In the genomic region with DNA sequence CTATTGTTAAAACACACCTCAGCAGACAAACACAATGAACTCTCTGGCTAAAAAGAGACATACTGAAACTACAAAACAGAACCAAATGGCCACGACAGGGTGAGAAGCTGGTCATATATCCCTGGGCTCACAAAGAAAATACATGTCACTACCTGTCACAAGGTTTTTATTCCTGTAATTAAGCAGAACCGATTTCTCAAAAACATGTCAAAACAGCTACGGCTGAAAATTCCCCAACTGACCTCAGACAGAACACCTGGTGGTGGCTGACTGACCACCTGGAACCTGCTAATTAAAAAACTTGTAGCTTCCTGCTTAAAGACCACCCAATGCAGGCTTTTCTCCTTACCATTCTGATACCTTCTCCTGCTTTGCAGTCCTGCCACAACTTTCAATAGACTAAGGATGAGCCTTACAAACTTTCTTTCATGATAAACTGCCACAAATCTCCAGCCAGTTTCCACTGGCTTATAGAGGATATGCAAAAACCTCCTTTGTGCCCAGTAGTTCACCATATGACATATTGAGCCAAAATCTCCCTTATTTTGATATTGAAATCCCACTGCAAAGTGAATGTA, we compare ENCODE assay signal across 15 cellular contexts.
DNase-seq lines count a peak whose midpoint lies in the region; ATAC-seq and TF ChIP-seq lines count a peak whose summit lies in the region.
"Had no signal": no experiment of that assay in that cellular context is flagged by ENCODE, and none has a peak within 500 bp of the region (broad histone marks: within the 10 kb centered on the region; RNA-seq: fewer than 3 reads in every experiment).

No MANE protein-coding gene starts in this region.

- no peaks in the 10 kb centered on the region for H3K36me3 Mint-ChIP-seq in stimulated activated memory B cell treated with anti-CD40 and anti-IgM and Interleukin-4, amounts not matched to agents 10 μg/mL and 1 μg/mL and 100 μg/mL, for 72 hours

- H3K4me1 Mint-ChIP-seq in stimulated activated naive CD8-positive, alpha-beta T cell treated with anti-CD3 and anti-CD28 coated beads, Interleukin-15, amount 100 ng/mL, for 72 hours: no peaks in the 10 kb centered on the region
- H3K4me1 Mint-ChIP-seq in stimulated activated memory B cell treated with anti-CD40 and anti-IgM and Interleukin-4, amounts not matched to agents 10 μg/mL and 1 μg/mL and 100 μg/mL, for 72 hours: no peaks in the 10 kb centered on the region

- H2AFZ ChIP-seq in OCI-LY3 (ENCODE audit: low read depth, low read length): peak overlapping the region; percentile 39

- no peaks in the 10 kb centered on the region for H3K27me3 ChIP-seq in OCI-LY3 (ENCODE audit: low read depth, low read length)
- H3K27me3 ChIP-seq: BLaER1, esophagus squamous epithelium, thyroid gland had no signal

- DNase-seq in stimulated activated naive CD8-positive, alpha-beta T cell treated with anti-CD3 and anti-CD28 coated beads, Interleukin-15, amount 100 ng/mL, for 72 hours: no peak
- DNase-seq in NCI-H146 treated with DMSO at 0.1 percent for 48 hours (lab: John Stamatoyannopoulos, UW; ENCODE audit: unreplicated experiment) (no peak), GM03348 (ENCODE audit: low spot score) (no peak)
- DNase-seq: esophagus squamous epithelium; KG1; NCI-H510A treated with DMSO at 0.1 percent for 48 hours; stimulated activated CD4-positive, alpha-beta T cell treated with anti-CD3 and anti-CD28 coated beads, Interleukin-2, amount 100 ng/mL, for 48 hours; thyroid gland had no signal

- no peaks in the 10 kb centered on the region for H3K79me2 ChIP-seq in OCI-LY3 (ENCODE audit: low read length)

- H3K4me1 ChIP-seq in OCI-LY3 (ENCODE audit: low read length): peaks cover 25% of the 10 kb centered on the region
- H3K4me1 ChIP-seq: BLaER1, esophagus squamous epithelium, thyroid gland had no signal

- no peak overlapping the region for H3K4me3 Mint-ChIP-seq in stimulated activated naive CD8-positive, alpha-beta T cell treated with anti-CD3 and anti-CD28 coated beads, Interleukin-15, amount 100 ng/mL, for 72 hours
- H3K4me3 Mint-ChIP-seq in stimulated activated memory B cell treated with anti-CD40 and anti-IgM and Interleukin-4, amounts not matched to agents 10 μg/mL and 1 μg/mL and 100 μg/mL, for 72 hours: no peak overlapping the region
- H3K4me3 Mint-ChIP-seq: T-helper 1 cell treated with Interleukin-12 subunit alpha and Interleukin-12 subunit beta and Interleukin-4 antibody, amounts not matched to agents 30 μg/mL and 1 μg/mL, for 36 hours had no signal

- peak overlapping the region; percentile 39 for H3K4me2 ChIP-seq in OCI-LY3 (ENCODE audit: low read length)
- H3K4me2 ChIP-seq: BLaER1 had no signal

- peak overlapping the region; percentile 12 for H3K4me3 ChIP-seq in OCI-LY3 (ENCODE audit: low read length)
- H3K4me3 ChIP-seq: BLaER1, esophagus squamous epithelium, thyroid gland had no signal

- H3K9ac ChIP-seq in OCI-LY3 (ENCODE audit: low read length): no peak overlapping the region
- H3K9ac ChIP-seq: BLaER1 had no signal

- no peak overlapping the region for H3K27ac Mint-ChIP-seq in stimulated activated naive CD8-positive, alpha-beta T cell treated with anti-CD3 and anti-CD28 coated beads, Interleukin-15, amount 100 ng/mL, for 72 hours
- H3K27ac Mint-ChIP-seq in stimulated activated memory B cell treated with anti-CD40 and anti-IgM and Interleukin-4, amounts not matched to agents 10 μg/mL and 1 μg/mL and 100 μg/mL, for 72 hours: no peak overlapping the region
- H3K27ac Mint-ChIP-seq: T-helper 1 cell treated with Interleukin-12 subunit alpha and Interleukin-12 subunit beta and Interleukin-4 antibody, amounts not matched to agents 30 μg/mL and 1 μg/mL, for 36 hours had no signal

- H3K27ac ChIP-seq in OCI-LY3 (ENCODE audit: low read length): peak overlapping the region; percentile 34
- H3K27ac ChIP-seq: BLaER1, esophagus squamous epithelium, thyroid gland had no signal

- ATAC-seq in GM18511 (IDR thresholded peaks at IDR 0.05; ENCODE audit: unreplicated experiment) (peak; percentile 95), GM21423 (IDR thresholded peaks at IDR 0.05; ENCODE audit: unreplicated experiment) (peak; percentile 93), HG03045 (IDR thresholded peaks at IDR 0.05; ENCODE audit: unreplicated experiment) (peak; percentile 95)
- ATAC-seq in stimulated activated naive CD8-positive, alpha-beta T cell treated with anti-CD3 and anti-CD28 coated beads, Interleukin-15, amount 100 ng/mL, for 72 hours: no peak
- no peak for ATAC-seq in stimulated activated memory B cell treated with anti-CD40 and anti-IgM and Interleukin-4, amounts not matched to agents 10 μg/mL and 1 μg/mL and 100 μg/mL, for 72 hours

- H3K9me3 ChIP-seq in OCI-LY3 (ENCODE audit: insufficient read depth, low read length): no peaks in the 10 kb centered on the region
- H3K9me3 ChIP-seq: BLaER1, esophagus squamous epithelium, thyroid gland had no signal

- no peaks in the 10 kb centered on the region for H3K36me3 ChIP-seq in OCI-LY3 (replicated peaks; ENCODE audit: low read depth, low read length)
- H3K36me3 ChIP-seq: BLaER1, esophagus squamous epithelium, thyroid gland had no signal

- H4K20me1 ChIP-seq in OCI-LY3 (ENCODE audit: insufficient read depth, low read length): no peaks in the 10 kb centered on the region
- H4K20me1 ChIP-seq: BLaER1 had no signal

- TF ChIP-seq CTCF in OCI-LY3 (IDR thresholded peaks at IDR 0.05; ENCODE audit: low read depth, low read length): no peak

- peaks cover 0 to 5% of the 10 kb centered on the region in 2 donors for H3K9me3 Mint-ChIP-seq in stimulated activated naive CD8-positive, alpha-beta T cell treated with anti-CD3 and anti-CD28 coated beads, Interleukin-15, amount 100 ng/mL, for 72 hours
- no peaks in the 10 kb centered on the region for H3K9me3 Mint-ChIP-seq in stimulated activated memory B cell treated with anti-CD40 and anti-IgM and Interleukin-4, amounts not matched to agents 10 μg/mL and 1 μg/mL and 100 μg/mL, for 72 hours
- H3K9me3 Mint-ChIP-seq: T-helper 1 cell treated with Interleukin-12 subunit alpha and Interleukin-12 subunit beta and Interleukin-4 antibody, amounts not matched to agents 30 μg/mL and 1 μg/mL, for 36 hours had no signal

- no peaks in the 10 kb centered on the region for H3K27me3 Mint-ChIP-seq in stimulated activated naive CD8-positive, alpha-beta T cell treated with anti-CD3 and anti-CD28 coated beads, Interleukin-15, amount 100 ng/mL, for 72 hours
- H3K27me3 Mint-ChIP-seq in stimulated activated memory B cell treated with anti-CD40 and anti-IgM and Interleukin-4, amounts not matched to agents 10 μg/mL and 1 μg/mL and 100 μg/mL, for 72 hours: no peaks in the 10 kb centered on the region

Comparison
In these comparisons a context has a peak if more than half of its experiments do, and no peak if none do; other contexts are left out.
1. ATAC-seq: peak in GM18511 (single experiment), GM21423 (single experiment) and HG03045 (single experiment); none in stimulated activated naive CD8-positive, alpha-beta T cell treated with anti-CD3 and anti-CD28 coated beads, Interleukin-15, amount 100 ng/mL, for 72 hours (single experiment) and stimulated activated memory B cell treated with anti-CD40 and anti-IgM and Interleukin-4, amounts not matched to agents 10 μg/mL and 1 μg/mL and 100 μg/mL, for 72 hours (single experiment).